ENCODE assay signal across 25 cellular contexts in the genomic region with DNA sequence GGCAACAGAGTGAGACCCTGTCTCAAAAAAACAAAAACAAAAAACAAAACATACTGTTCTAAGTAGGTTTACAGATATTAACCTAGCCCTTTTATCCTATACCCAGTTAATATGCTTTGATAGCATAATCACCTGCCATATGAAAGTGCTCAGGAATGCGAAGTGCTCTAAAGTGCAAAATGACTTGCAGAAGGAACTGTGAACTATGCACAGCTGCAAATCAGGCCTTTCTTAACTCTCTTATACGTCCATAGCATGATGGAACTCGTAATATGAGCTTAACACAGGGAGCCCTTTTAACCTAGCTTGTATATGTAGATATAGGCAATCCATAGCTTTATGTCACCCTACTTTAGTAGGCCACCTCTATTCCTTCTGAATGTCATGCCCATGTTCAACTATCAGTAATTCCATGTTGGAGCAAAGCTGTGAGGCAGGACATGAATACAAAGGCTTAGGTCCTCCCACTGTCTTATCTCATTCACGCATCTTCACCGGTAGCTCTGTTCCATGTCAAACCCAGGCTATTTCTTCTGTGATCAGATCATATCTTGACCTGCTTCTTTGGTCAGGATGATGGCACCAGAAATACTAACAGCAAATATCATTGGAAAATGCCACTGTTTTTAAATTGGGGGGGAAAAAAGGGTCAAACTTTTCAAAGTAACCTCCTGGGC.
"Had no signal": no experiment of that assay in that cellular context is flagged by ENCODE, and none has a peak within 500 bp of the region (broad histone marks: within the 10 kb centered on the region; RNA-seq: fewer than 3 reads in every experiment).

No MANE protein-coding gene starts in this region.

- H3K27ac Mint-ChIP-seq: stimulated activated naive CD8-positive, alpha-beta T cell treated with anti-CD3 and anti-CD28 coated beads, Interleukin-15, amount 100 ng/mL, for 72 hours had no signal

- H3K4me3 ChIP-seq: dorsolateral prefrontal cortex, gastrocnemius medialis, heart left ventricle, hepatocyte, left lung, smooth muscle cell, suprapubic skin, upper lobe of left lung had no signal

- H3K4me1 Mint-ChIP-seq: stimulated activated naive CD8-positive, alpha-beta T cell treated with anti-CD3 and anti-CD28 coated beads, Interleukin-15, amount 100 ng/mL, for 72 hours had no signal

- ATAC-seq: esophagus mucosa; gastrocnemius medialis; heart left ventricle; left cardiac atrium; left lung; naive thymus-derived CD4-positive, alpha-beta T cell; sciatic nerve; stimulated activated naive CD8-positive, alpha-beta T cell treated with anti-CD3 and anti-CD28 coated beads, Interleukin-15, amount 100 ng/mL, for 72 hours had no signal

- H3K9me3 ChIP-seq: gastrocnemius medialis, heart left ventricle, left lung, suprapubic skin, upper lobe of left lung had no signal

- H2AFZ ChIP-seq: hepatocyte had no signal

- H3K4me3 Mint-ChIP-seq: naive thymus-derived CD4-positive, alpha-beta T cell; nephron; stimulated activated naive CD8-positive, alpha-beta T cell treated with anti-CD3 and anti-CD28 coated beads, Interleukin-15, amount 100 ng/mL, for 72 hours had no signal

- DNase-seq: dorsolateral prefrontal cortex; effector CD4-positive, alpha-beta T cell; foreskin fibroblast; gastrocnemius medialis; heart left ventricle; left cardiac atrium; left lung; mesenchymal stem cell; midbrain; naive thymus-derived CD4-positive, alpha-beta T cell; nucleus accumbens; retina; stimulated activated CD4-positive, alpha-beta T cell treated with anti-CD3 and anti-CD28 coated beads, Interleukin-12 subunit alpha, Interleukin-12 subunit beta, amount 100 ng/mL, for 4 hours; stimulated activated CD4-positive, alpha-beta T cell treated with anti-CD3 and anti-CD28 coated beads, Interleukin-1b, Interleukin-23, amount 100 ng/mL, for 48 hours; stimulated activated CD4-positive, alpha-beta T cell treated with anti-CD3 and anti-CD28 coated beads, Interleukin-4, amount 100 ng/mL, for 1 hour; stimulated activated CD8-positive, alpha-beta memory T cell treated with anti-CD3 and anti-CD28 coated beads, Interleukin-4, amount 100 ng/mL, for 48 hours; stimulated activated naive CD4-positive, alpha-beta T cell; stimulated activated naive CD8-positive, alpha-beta T cell treated with anti-CD3 and anti-CD28 coated beads, Interleukin-15, amount 100 ng/mL, for 72 hours; upper lobe of left lung had no signal

- H3K4me2 ChIP-seq: hepatocyte, smooth muscle cell had no signal

- H3K79me2 ChIP-seq: hepatocyte had no signal

- H3K27ac ChIP-seq: gastrocnemius medialis, heart left ventricle, hepatocyte, left lung, suprapubic skin, upper lobe of left lung had no signal

- H3K36me3 Mint-ChIP-seq: naive thymus-derived CD4-positive, alpha-beta T cell had no signal

- H3K27me3 Mint-ChIP-seq: naive thymus-derived CD4-positive, alpha-beta T cell; stimulated activated naive CD8-positive, alpha-beta T cell treated with anti-CD3 and anti-CD28 coated beads, Interleukin-15, amount 100 ng/mL, for 72 hours had no signal

- H3K9me3 Mint-ChIP-seq: naive thymus-derived CD4-positive, alpha-beta T cell; nephron; stimulated activated naive CD8-positive, alpha-beta T cell treated with anti-CD3 and anti-CD28 coated beads, Interleukin-15, amount 100 ng/mL, for 72 hours had no signal

- H3K27me3 ChIP-seq: dorsolateral prefrontal cortex, gastrocnemius medialis, heart left ventricle, hepatocyte, left lung, suprapubic skin, upper lobe of left lung had no signal
